1 cellular context compared by ENCODE assay signal in genomic region chr3:9902372-9903237, GRCh38.
TF ChIP-seq lines count a peak whose summit lies in the region.

Gene IL17RE (plus strand): TSS chr3:9902848. CDS start chr3:9902933, 85 bp downstream.

TF ChIP-seq in HepG2, 621 proteins besides CTCF, POLR2A, EP300 and RAD21 (continued from another document and continues in another):
- TF ChIP-seq ZNF687 (CRISPR knock-in tag; IDR thresholded peaks at IDR 0.05) (peak; percentile 90), GMEB1 (CRISPR knock-in tag; IDR thresholded peaks at IDR 0.05; ENCODE audit: borderline replicate concordance) (peak; percentile 45; the same call in 1 of the 2 replicates), ZNF550 (CRISPR knock-in tag; IDR thresholded peaks at IDR 0.05; ENCODE audit: borderline replicate concordance) (0 out of 2 replicates have a peak, but pooled peaks have one; percentile 8), ARHGAP35 (CRISPR knock-in tag; IDR thresholded peaks at IDR 0.05; ENCODE audit: borderline replicate concordance) (0 out of 2 replicates have a peak, but pooled peaks have one; percentile 25), TAF1 (CRISPR knock-in tag; IDR thresholded peaks at IDR 0.05) (peak; percentile 61; the same call in 1 of the 2 replicates), ARNTL (CRISPR knock-in tag; IDR thresholded peaks at IDR 0.05) (no peak), SNAPC4 (CRISPR knock-in tag; IDR thresholded peaks at IDR 0.05) (0 out of 2 replicates have a peak, but pooled peaks have one; percentile 83), ATF2 (CRISPR knock-in tag; IDR thresholded peaks at IDR 0.05) (no peak), HMGXB4 (CRISPR knock-in tag; IDR thresholded peaks at IDR 0.05; ENCODE audit: borderline replicate concordance in 1 of 2, low read depth in 1 of 2) (peak; percentile 38 to 62; a peak in 3 of 4 replicates), ZNF746 (CRISPR knock-in tag; IDR thresholded peaks at IDR 0.05) (peak; percentile 54; the same call in 1 of the 2 replicates), ZBTB37 (CRISPR knock-in tag; IDR thresholded peaks at IDR 0.05) (0 out of 2 replicates have a peak, but pooled peaks have one; percentile 48), ZNF501 (CRISPR knock-in tag; IDR thresholded peaks at IDR 0.05) (peak; percentile 69), ZNF510 (CRISPR knock-in tag; IDR thresholded peaks at IDR 0.05; ENCODE audit: low read depth) (peak; percentile 59; the same call in 1 of the 2 replicates), MYPOP (CRISPR knock-in tag; IDR thresholded peaks at IDR 0.05) (0 out of 2 replicates have a peak, but pooled peaks have one; percentile 37), SRY (CRISPR knock-in tag; IDR thresholded peaks at IDR 0.05) (0 out of 2 replicates have a peak, but pooled peaks have one; percentile 70), ZNF354B (CRISPR knock-in tag; IDR thresholded peaks at IDR 0.05) (0 out of 2 replicates have a peak, but pooled peaks have one; percentile 73), ZNF660 (CRISPR knock-in tag; IDR thresholded peaks at IDR 0.05; ENCODE audit: borderline replicate concordance, low read depth) (no peak), SRSF9 (IDR thresholded peaks at IDR 0.05; ENCODE audit: borderline replicate concordance, insufficient read depth, low read depth, low read length, poor library complexity, severe bottlenecking) (no peak), ASH2L (IDR thresholded peaks at IDR 0.05; ENCODE audit: insufficient read length, low read depth, low read length) (no peak), RARG (CRISPR knock-in tag; IDR thresholded peaks at IDR 0.05; ENCODE audit: low read depth) (0 out of 2 replicates have a peak, but pooled peaks have one; percentile 30), ZNF274 (CRISPR knock-in tag; IDR thresholded peaks at IDR 0.05) (peak; percentile 61), HDAC2 (CRISPR knock-in tag; IDR thresholded peaks at IDR 0.05) (0 out of 2 replicates have a peak, but pooled peaks have one; percentile 53), THAP9 (CRISPR knock-in tag; IDR thresholded peaks at IDR 0.05; ENCODE audit: borderline replicate concordance) (0 out of 2 replicates have a peak, but pooled peaks have one; percentile 38), JUN (CRISPR knock-in tag; IDR thresholded peaks at IDR 0.05) (0 out of 2 replicates have a peak, but pooled peaks have one; percentile 14), GFI1 (CRISPR knock-in tag; IDR thresholded peaks at IDR 0.05; ENCODE audit: borderline replicate concordance) (peak; percentile 44; the same call in 1 of the 2 replicates), IRX3 (CRISPR knock-in tag; IDR thresholded peaks at IDR 0.05; ENCODE audit: borderline replicate concordance, low read depth) (peak; percentile 61; the same call in 1 of the 2 replicates), ZGPAT (CRISPR knock-in tag; IDR thresholded peaks at IDR 0.05) (peak; percentile 46; the same call in 1 of the 2 replicates), ZNF343 (CRISPR knock-in tag; IDR thresholded peaks at IDR 0.05) (0 out of 2 replicates have a peak, but pooled peaks have one; percentile 73), ZBTB38 (CRISPR knock-in tag; IDR thresholded peaks at IDR 0.05) (peak; percentile 68), PAX8 (CRISPR knock-in tag; IDR thresholded peaks at IDR 0.05; ENCODE audit: borderline replicate concordance) (0 out of 2 replicates have a peak, but pooled peaks have one; percentile 6), POLR2G (IDR thresholded peaks at IDR 0.05; ENCODE audit: low read depth, low read length) (peak; percentile 73)
